14 cellular contexts compared by ENCODE assay signal in genomic region chr12:13209279-13210021, GRCh38. TPM values are rescaled to one million over a fixed set of nuclear protein-coding genes. Genes with fewer than 3 reads are reported as not detected.
DNase-seq lines count a peak whose midpoint lies in the region; ATAC-seq and TF ChIP-seq lines count a peak whose summit lies in the region.
"Had no signal": no experiment of that assay in that cellular context is flagged by ENCODE, and none has a peak within 500 bp of the region (broad histone marks: within the 10 kb centered on the region; RNA-seq: fewer than 3 reads in every experiment).

No MANE protein-coding gene starts in this region.

- intact Hi-C loops in heart left ventricle (cut with DNase I) = loop anchor here in 8 of 10 donors (2.0 to 10.0 kb wide), 9 partner anchors 109 to 422 kb away; partner anchors contain the start of genes HEBP1 (in 5 of the 8) and APOLD1 (in 1 of the 8)
- intact Hi-C loops in dendritic cell treated with granulocyte-macrophage colony-stimulating factor and Interleukin-4, amounts not matched to agents 40 ng/mL and 50 ng/mL, for 4 days (cut with micrococcal nuclease) = loop anchor here (5.0 kb wide), 2 partner anchors 167 to 187 kb away; partner anchors contain the start of gene FAM234B
- intact Hi-C loops in upper lobe of right lung (cut with DNase I) = loop anchor here (10.0 kb wide), 1 partner anchor 115 kb away; no protein-coding TSS in a partner anchor

- peaks cover 69% of the 10 kb centered on the region for H3K4me1 Mint-ChIP-seq in dendritic cell treated with granulocyte-macrophage colony-stimulating factor and Interleukin-4, amounts not matched to agents 40 ng/mL and 50 ng/mL, for 4 days (ENCODE audit: low read depth)

- H3K9me3 ChIP-seq in heart left ventricle (no peaks in the 10 kb centered on the region), right atrium auricular region (no peaks in the 10 kb centered on the region), upper lobe of right lung (no peaks in the 10 kb centered on the region)
- H3K9me3 ChIP-seq: Caco-2, sigmoid colon had no signal

- H3K27me3 ChIP-seq in heart left ventricle (no peaks in the 10 kb centered on the region), right atrium auricular region (no peaks in the 10 kb centered on the region), upper lobe of right lung (no peaks in the 10 kb centered on the region)
- H3K27me3 ChIP-seq: sigmoid colon had no signal

- TF ChIP-seq CTCF in heart left ventricle (IDR thresholded peaks at IDR 0.05) = no peak
- no peak for TF ChIP-seq CTCF in right atrium auricular region (IDR thresholded peaks at IDR 0.05)
- TF ChIP-seq CTCF in upper lobe of right lung (IDR thresholded peaks at IDR 0.05) = no peak

- H3K4me3 Mint-ChIP-seq in dendritic cell treated with granulocyte-macrophage colony-stimulating factor and Interleukin-4, amounts not matched to agents 40 ng/mL and 50 ng/mL, for 4 days = no peak overlapping the region
- H3K4me3 Mint-ChIP-seq: natural killer cell had no signal

- ATAC-seq in heart left ventricle (peak in 1 of 4 donors; percentile 27), upper lobe of right lung (no peak), GM18861 (IDR thresholded peaks at IDR 0.05; ENCODE audit: unreplicated experiment) (no peak)
- ATAC-seq: K562, natural killer cell had no signal

- H3K36me3 ChIP-seq in heart left ventricle = peaks cover 0 to 44% (median 32%) of the 10 kb centered on the region in 9 donors
- H3K36me3 ChIP-seq in right atrium auricular region = peaks cover 32% of the 10 kb centered on the region
- H3K36me3 ChIP-seq in upper lobe of right lung = peaks cover 26% of the 10 kb centered on the region

- WGBS in heart left ventricle, 4 donors = 53 to 65% (median 57%) methylated on average over 9 of the region's 9 CpGs

- H3K27ac ChIP-seq in heart left ventricle (peak overlapping the region in 10 of 12 donors; percentile 2 to 71 (median 34)), right atrium auricular region (peak overlapping the region in 1 of 2 donors; percentile 31), upper lobe of right lung (peak overlapping the region; percentile 59)

- H3K4me3 ChIP-seq in heart left ventricle (no peak overlapping the region), right atrium auricular region (no peak overlapping the region), upper lobe of right lung (peak overlapping the region; percentile 9)
- H3K4me3 ChIP-seq: K562, sigmoid colon had no signal

- peaks cover 5 to 78% (median 66%) of the 10 kb centered on the region in 12 donors for H3K4me1 ChIP-seq in heart left ventricle
- H3K4me1 ChIP-seq in right atrium auricular region = peaks cover 0 to 73% of the 10 kb centered on the region in 2 donors
- H3K4me1 ChIP-seq in upper lobe of right lung = peaks cover 59% of the 10 kb centered on the region

- no peaks in the 10 kb centered on the region for H3K9me3 Mint-ChIP-seq in dendritic cell treated with granulocyte-macrophage colony-stimulating factor and Interleukin-4, amounts not matched to agents 40 ng/mL and 50 ng/mL, for 4 days
- H3K9me3 Mint-ChIP-seq: natural killer cell had no signal

- no peak for TF ChIP-seq POLR2A in heart left ventricle (IDR thresholded peaks at IDR 0.05)

- peaks cover 38% of the 10 kb centered on the region for H3K36me3 Mint-ChIP-seq in dendritic cell treated with granulocyte-macrophage colony-stimulating factor and Interleukin-4, amounts not matched to agents 40 ng/mL and 50 ng/mL, for 4 days (ENCODE audit: low read depth)
- H3K36me3 Mint-ChIP-seq: natural killer cell had no signal

- DNase-seq in heart left ventricle = no peak
- no peak for DNase-seq in right atrium auricular region (ENCODE audit: low spot score)
- peak; percentile 41 to 68 for DNase-seq in lung microvascular endothelial cell (ENCODE audit: low read depth in 2 of 2)
- DNase-seq in upper lobe of right lung = no peak
- DNase-seq in activated CD4-positive, alpha-beta T cell treated with anti-CD3 and anti-CD28 coated beads, Interleukin-2, amount 50 U/mL, for 4 hours = no peak
- no peak for DNase-seq in NCI-H2081 treated with DMSO at 0.1 percent for 48 hours (lab: John Stamatoyannopoulos, UW)
- DNase-seq: activated T-cell treated with anti-CD3 and anti-CD28 coated beads for 4 hours, natural killer cell, NCI-H1105 treated with DMSO at 0.1 percent for 48 hours, sigmoid colon had no signal

- H3K27ac Mint-ChIP-seq in dendritic cell treated with granulocyte-macrophage colony-stimulating factor and Interleukin-4, amounts not matched to agents 40 ng/mL and 50 ng/mL, for 4 days = peak overlapping the region; percentile 76

- H3K27me3 Mint-ChIP-seq in dendritic cell treated with granulocyte-macrophage colony-stimulating factor and Interleukin-4, amounts not matched to agents 40 ng/mL and 50 ng/mL, for 4 days = no peaks in the 10 kb centered on the region

RNA-seq across cellular contexts. Expression of gene EMP1, which starts 12.9 kb away (rescaled TPM):
- total RNA-seq in heart left ventricle (100 to 1,000 TPM in 6 of 9 donors, 10 to 100 TPM in 3; 67.9 to 281 (median 175) TPM), right atrium auricular region (100 to 1,000 TPM; 188 to 208 TPM), lung microvascular endothelial cell (58.4 and 83.3 TPM in 2 replicates), upper lobe of right lung (286 TPM)
- 10 to 100 TPM; 16.4 to 83.0 TPM for polyA plus RNA-seq in heart left ventricle

Comparison
In these comparisons a context has a peak if more than half of its experiments do, and no peak if none do; other contexts are left out.
1. DNase-seq: peak in lung microvascular endothelial cell (2 of 2); none in heart left ventricle (0 of 5), right atrium auricular region (single experiment), upper lobe of right lung (single experiment), activated CD4-positive, alpha-beta T cell treated with anti-CD3 and anti-CD28 coated beads, Interleukin-2, amount 50 U/mL, for 4 hours (0 of 2) and NCI-H2081 treated with DMSO at 0.1 percent for 48 hours (single experiment).